Comparison of ENCODE assay signal across 8 cellular contexts in the genomic region with DNA sequence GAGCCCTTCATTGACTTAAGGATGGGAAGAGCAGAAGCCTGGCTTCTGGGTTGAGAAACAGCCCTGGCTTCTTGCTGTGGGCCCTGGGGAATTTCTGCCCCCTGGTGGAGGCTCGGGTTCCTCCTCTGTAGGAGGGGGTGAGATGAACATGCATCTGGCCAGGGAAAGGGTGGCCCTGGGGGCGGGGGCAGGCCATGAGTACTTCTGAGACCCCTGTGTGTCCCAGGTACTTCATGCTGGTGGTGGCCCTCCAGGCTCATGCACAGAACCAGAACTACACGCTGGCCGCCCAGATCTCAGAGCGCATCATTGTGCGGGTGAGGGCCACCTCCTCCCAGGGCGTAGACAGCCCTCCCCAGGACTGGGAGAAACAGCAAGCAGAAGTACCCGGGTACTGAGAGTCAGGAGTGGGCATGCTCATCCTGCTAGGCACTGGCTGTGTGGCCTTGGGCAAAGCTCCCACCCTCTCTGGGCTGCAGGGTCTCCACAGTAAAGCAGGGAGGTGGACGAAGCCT.
DNase-seq lines count a peak whose midpoint lies in the region; ATAC-seq and TF ChIP-seq lines count a peak whose summit lies in the region.

No MANE protein-coding gene starts in this region.

- ATAC-seq in HG02885 (IDR thresholded peaks at IDR 0.05; ENCODE audit: poor library complexity, unreplicated experiment) (peak; percentile 54), GM21423 (IDR thresholded peaks at IDR 0.05; ENCODE audit: unreplicated experiment) (no peak)

- no peak overlapping the region for H3K4me2 ChIP-seq in SU-DHL-6 (ENCODE audit: low read depth, low read length, poor library complexity, severe bottlenecking)

- H3K4me3 ChIP-seq in SU-DHL-6 (ENCODE audit: insufficient read depth, low read length, poor library complexity, severe bottlenecking), result no peak overlapping the region

- DNase-seq in ELR (ENCODE audit: low read depth) (peak; percentile 74), anterior cingulate cortex (lab: John Stamatoyannopoulos, UW) (peak in 33 of 58 donors; percentile 8 to 71 (median 41)), hypothalamus (lab: John Stamatoyannopoulos, UW) (peak in 29 of 51 donors; percentile 16 to 73 (median 37)), cortex of kidney (lab: John Stamatoyannopoulos, UW) (no peak)
- peak in 3 of 4 experiments; percentile 43 to 56 (median 44) for DNase-seq in stimulated activated CD4-positive, alpha-beta T cell treated with anti-CD3 and anti-CD28 coated beads, Interleukin-1b, Interleukin-23, amount 100 ng/mL, for 24 hours (ENCODE audit: low read depth in 4 of 4, low spot score in 1 of 4)

- TF ChIP-seq CTCF in SU-DHL-6 (IDR thresholded peaks at IDR 0.05; ENCODE audit: insufficient read depth, low read length, poor library complexity, severe bottlenecking), result peak; percentile 58

- no peaks in the 10 kb centered on the region for H4K20me1 ChIP-seq in SU-DHL-6 (ENCODE audit: low read depth, low read length)

- H3K27ac ChIP-seq in SU-DHL-6 (ENCODE audit: low read depth, low read length), result no peak overlapping the region

- H3K36me3 ChIP-seq in SU-DHL-6 (ENCODE audit: low read length), result no peaks in the 10 kb centered on the region

- no peak overlapping the region for H3K9ac ChIP-seq in SU-DHL-6 (ENCODE audit: low read length)

- H3K9me3 ChIP-seq in SU-DHL-6 (ENCODE audit: insufficient read depth, low read length), result no peaks in the 10 kb centered on the region

- no peaks in the 10 kb centered on the region for H3K9me2 ChIP-seq in SU-DHL-6 (replicated peaks; ENCODE audit: insufficient read depth, low read length)

- no peaks in the 10 kb centered on the region for H3K27me3 ChIP-seq in SU-DHL-6 (ENCODE audit: low read length)

- H2AFZ ChIP-seq in SU-DHL-6 (ENCODE audit: low read depth, low read length, severe bottlenecking), result no peak overlapping the region

- H3F3A ChIP-seq in SU-DHL-6 (ENCODE audit: insufficient read depth), result no peaks in the 10 kb centered on the region

- no peaks in the 10 kb centered on the region for H3K79me2 ChIP-seq in SU-DHL-6 (ENCODE audit: insufficient read depth, low read length)
